In genomic region chr7:27238979-27239779, GRCh38 we compare ENCODE assay signal across 18 cellular contexts. TPM values are rescaled to one million over a fixed set of nuclear protein-coding genes. Genes with fewer than 3 reads are reported as not detected.
A peak's percentile ranks its signal among the peaks of the same experiment; 100 is the strongest.
DNase-seq lines count a peak whose midpoint lies in the region; ATAC-seq, FAIRE-seq and TF ChIP-seq lines count a peak whose summit lies in the region.
"Had no signal": no experiment of that assay in that cellular context is flagged by ENCODE, and none has a peak within 500 bp of the region (broad histone marks: within the 10 kb centered on the region; RNA-seq: fewer than 3 reads in every experiment).

No MANE protein-coding gene starts in this region.

- H4K5ac ChIP-seq in H1 (ENCODE audit: insufficient read length, low read depth, low read length): no peak overlapping the region

- TF ChIP-seq RAD21 in HepG2 (CRISPR knock-in tag; IDR thresholded peaks at IDR 0.05): no peak
- no peak for TF ChIP-seq RAD21 in H1 (IDR thresholded peaks at IDR 0.05 in 1 of 2, conservative IDR thresholded peaks at IDR 0.05 in 1 of 2; ENCODE audit: low read depth in 2 of 2, low read length in 2 of 2)
- no peak for TF ChIP-seq RAD21 in neural cell (conservative IDR thresholded peaks at IDR 0.05)

- H4K91ac ChIP-seq in H1 (replicated peaks; ENCODE audit: insufficient read length, low read length): no peak overlapping the region

- H3K4me2 ChIP-seq in HepG2 (ENCODE audit: low read depth, low read length) (peak overlapping the region; percentile 7; the same call in 1 of the 2 replicates), H1 (ENCODE audit: insufficient read depth in 1 of 2, low read depth in 2 of 2, low read length in 2 of 2) (peak overlapping the region; percentile 55 to 56), neural cell (ENCODE audit: low read length) (no peak overlapping the region), MM.1S (ENCODE audit: low read depth, low read length) (no peak overlapping the region)

- H3K56ac ChIP-seq in H1 (replicated peaks; ENCODE audit: insufficient read length, low read depth, low read length): no peak overlapping the region

- ATAC-seq in HepG2 (no peak), right lobe of liver (no peak), HG03159 (IDR thresholded peaks at IDR 0.05; ENCODE audit: unreplicated experiment) (no peak)

- no peaks in the 10 kb centered on the region for H3K79me1 ChIP-seq in H1 (ENCODE audit: low read depth, low read length)

- peak overlapping the region; percentile 75; the same call in 1 of the 2 replicates for H2BK12ac ChIP-seq in H1 (ENCODE audit: low read depth, low read length)

- H3K79me2 ChIP-seq in HepG2 (ENCODE audit: insufficient read depth, low read length) (no peaks in the 10 kb centered on the region), H1 (ENCODE audit: control insufficient read depth in 1 of 2, insufficient read depth in 2 of 2, low read length in 2 of 2) (no peaks in the 10 kb centered on the region), neural cell (replicated peaks; ENCODE audit: insufficient read depth, low read length) (no peaks in the 10 kb centered on the region), MM.1S (ENCODE audit: low read length) (no peaks in the 10 kb centered on the region)

- H2BK120ac ChIP-seq in H1 (replicated peaks; ENCODE audit: low read depth, low read length): no peak overlapping the region

- H3K4me1 ChIP-seq in HepG2 (ENCODE audit: insufficient read depth, low read length) (no peaks in the 10 kb centered on the region), right lobe of liver (peaks cover 0 to 19% (median 4%) of the 10 kb centered on the region in 4 donors), H1 (replicated peaks in 1 of 4; ENCODE audit: control insufficient read depth in 3 of 4, insufficient read depth in 4 of 4, low read length in 3 of 4) (peaks cover 7 to 40% (median 20%) of the 10 kb centered on the region in 4 experiments), MM.1S (ENCODE audit: low read length) (no peaks in the 10 kb centered on the region)

- in situ Hi-C loops in HepG2 (cut with HindIII; ENCODE audit: extremely low pct_ligation_motif_present, low pct_unique_long_range_greater_than_20kb): loop anchor here (5.0 kb wide), 1 partner anchor 338 kb away; no protein-coding TSS in a partner anchor

- no peak overlapping the region for H3K14ac ChIP-seq in H1 (ENCODE audit: insufficient read length)

- H2BK20ac ChIP-seq in H1 (ENCODE audit: low read length): 0 out of 2 replicates have a peak overlapping the region, but pooled peaks have one; percentile 72

- no peaks in the 10 kb centered on the region for H4K20me1 ChIP-seq in HepG2 (ENCODE audit: insufficient read depth, low read length)
- H4K20me1 ChIP-seq in H1 (replicated peaks in 1 of 2; ENCODE audit: control insufficient read depth in 1 of 2, insufficient read depth in 2 of 2, low read length in 2 of 2): peaks cover 17 to 45% of the 10 kb centered on the region in 2 experiments
- no peaks in the 10 kb centered on the region for H4K20me1 ChIP-seq in neural cell (ENCODE audit: insufficient read depth)
- H4K20me1 ChIP-seq in MM.1S (ENCODE audit: insufficient read depth, low read length): no peaks in the 10 kb centered on the region

- no peak overlapping the region for H3K23ac ChIP-seq in H1 (ENCODE audit: insufficient read length)

- H2BK5ac ChIP-seq in H1 (ENCODE audit: low read depth, low read length): no peak overlapping the region

- no peak overlapping the region; the same call in none of the 2 replicates for H3K18ac ChIP-seq in H1 (ENCODE audit: extremely low read depth, low read length)

- H3K4me3 ChIP-seq in HepG2 (replicated peaks in 1 of 3; ENCODE audit: insufficient read depth in 1 of 3, low read depth in 2 of 3, low read length in 3 of 3) (no peak overlapping the region; a peak in 1 of 6 replicates), right lobe of liver (no peak overlapping the region), H1 (ENCODE audit: extremely low read depth in 1 of 4, insufficient read depth in 2 of 4, low read depth in 3 of 4, low read length in 4 of 4) (peak overlapping the region in 1 of 4 experiments; percentile 36; a peak in 2 of 8 replicates), neural cell (ENCODE audit: low read length) (peak overlapping the region; percentile 21), MM.1S (ENCODE audit: low read length) (no peak overlapping the region)

- peaks cover 10% of the 10 kb centered on the region; the same call in 1 of the 2 replicates for H3K23me2 ChIP-seq in H1 (ENCODE audit: low read depth, low read length)

- POLR2A ChIA-PET in HepG2 (lab: Yijun Ruan, JAX): no interaction called here
- POLR2A ChIA-PET in H1 (lab: Charles Lee; ENCODE audit: partially characterized antibody): interaction anchor here (1.2 kb wide), 1 partner anchor 34 kb away, joined by 3 read pairs; no protein-coding TSS in a partner anchor

- H4K8ac ChIP-seq in H1 (ENCODE audit: extremely low read depth, insufficient read depth, low read length): no peak overlapping the region

- TF ChIP-seq CTCF in HepG2 (CRISPR knock-in tag; IDR thresholded peaks at IDR 0.05): no peak
- TF ChIP-seq CTCF in right lobe of liver (IDR thresholded peaks at IDR 0.05): no peak
- no peak for TF ChIP-seq CTCF in H1 (IDR thresholded peaks at IDR 0.05; ENCODE audit: control extremely low read depth in 1 of 3, insufficient read depth in 1 of 3, low read depth in 1 of 3, low read length in 3 of 3)
- TF ChIP-seq CTCF in neural cell (IDR thresholded peaks at IDR 0.05; ENCODE audit: poor library complexity, severe bottlenecking): no peak
- no peak for TF ChIP-seq CTCF in MM.1S (IDR thresholded peaks at IDR 0.05; ENCODE audit: low read length)

- H3K27me3 ChIP-seq in HepG2 (ENCODE audit: control insufficient read depth in 1 of 2, insufficient read depth in 2 of 2, low read length in 2 of 2) (peaks cover 8 to 79% of the 10 kb centered on the region in 2 experiments; a peak in 4 of 5 replicates), right lobe of liver (peaks cover 9 to 57% of the 10 kb centered on the region in 2 donors), H1 (replicated peaks in 1 of 4; ENCODE audit: control insufficient read depth in 3 of 4, extremely low read depth in 1 of 4, insufficient read depth in 3 of 4, low read length in 3 of 4) (peaks cover 97 to 100% (median 100%) of the 10 kb centered on the region in 4 experiments), neural cell (ENCODE audit: insufficient read depth, low read depth, low read length) (peaks cover 100% of the 10 kb centered on the region), MM.1S (replicated peaks; ENCODE audit: insufficient read depth, low read length) (peaks cover 44% of the 10 kb centered on the region)

- no peak for TF ChIP-seq POLR2A in HepG2 (IDR thresholded peaks at IDR 0.05; ENCODE audit: insufficient read depth in 1 of 2, low read depth in 2 of 2, low read length in 2 of 2)
- no peak for TF ChIP-seq POLR2A in right lobe of liver (IDR thresholded peaks at IDR 0.05)
- no peak for TF ChIP-seq POLR2A in H1 (IDR thresholded peaks at IDR 0.05; ENCODE audit: control extremely low read depth in 1 of 2, low read depth in 2 of 2, low read length in 2 of 2)

- H3K4ac ChIP-seq in H1 (replicated peaks; ENCODE audit: insufficient read length, low read depth, low read length): no peak overlapping the region

- H3K36me3 ChIP-seq in HepG2 (replicated peaks in 1 of 2; ENCODE audit: control insufficient read depth in 1 of 2, insufficient read depth in 2 of 2, low read length in 2 of 2) (no peaks in the 10 kb centered on the region), right lobe of liver (no peaks in the 10 kb centered on the region), H1 (ENCODE audit: control insufficient read depth in 2 of 4, insufficient read depth in 4 of 4, low read length in 3 of 4) (no peaks in the 10 kb centered on the region; a peak in 1 of 8 replicates), neural cell (ENCODE audit: insufficient read depth, low read length) (no peaks in the 10 kb centered on the region), MM.1S (replicated peaks; ENCODE audit: insufficient read depth, low read length) (no peaks in the 10 kb centered on the region)

- H2AK5ac ChIP-seq in H1 (ENCODE audit: low read depth, low read length): no peak overlapping the region

- H3K27ac ChIP-seq in HepG2 (ENCODE audit: extremely low read length, insufficient read depth, low read length) (no peak overlapping the region), right lobe of liver (no peak overlapping the region), H1 (ENCODE audit: low read depth, low read length) (no peak overlapping the region), neural cell (ENCODE audit: low read length) (no peak overlapping the region), MM.1S (ENCODE audit: low read length) (no peak overlapping the region)

- FAIRE-seq in HepG2 (lab: Jason Lieb, UNC): no peak
- FAIRE-seq in H1 (lab: Jason Lieb, UNC): no peak
- FAIRE-seq: GM18507, keratinocyte had no signal

- intact Hi-C loops in HepG2 (cut with micrococcal nuclease; ENCODE audit: unreplicated experiment): no loop called here
- intact Hi-C loops in right lobe of liver (cut with DNase I): no loop called here

- CTCF ChIA-PET in HepG2 (lab: Yijun Ruan, JAX; ENCODE audit: low intra/inter-chr PET ratio, low total read pairs) (no interaction called here), H1 (lab: Charles Lee; ENCODE audit: partially characterized antibody) (interaction anchor here (0.7 to 7.9 kb wide), 13 partner anchors 8 to 60 kb away, joined by 3 to 57 read pairs (median 5); no protein-coding TSS in a partner anchor)

- DNase-seq in HepG2 (ENCODE audit: low spot score) (no peak), right lobe of liver (no peak), H1 (ENCODE audit: low read depth in 1 of 2, low spot score in 2 of 2) (peak in 1 of 2 experiments; percentile 62), CD1c-positive myeloid dendritic cell (ENCODE audit: extremely low spot score) (no peak), MM.1S (no peak)
- no peak for DNase-seq in effector CD4-positive, alpha-beta T cell
- DNase-seq: activated CD4-positive, alpha-beta memory T cell treated with anti-CD3 and anti-CD28 coated beads, Interleukin-2, amount 10 ng/mL, durations not matched to agents 7 days and 5 days; AML-193; HCEC 1CT; NCI-H1105 treated with DMSO at 0.1 percent for 48 hours; occipital lobe had no signal

- H3K9me3 ChIP-seq in HepG2 (ENCODE audit: low read length) (no peaks in the 10 kb centered on the region), right lobe of liver (no peaks in the 10 kb centered on the region), H1 (ENCODE audit: insufficient read depth in 2 of 2, low read depth in 1 of 2, low read length in 1 of 2) (no peaks in the 10 kb centered on the region), neural cell (ENCODE audit: low read length) (no peaks in the 10 kb centered on the region), MM.1S (replicated peaks; ENCODE audit: insufficient read depth, low read length) (no peaks in the 10 kb centered on the region)

- no peak for TF ChIP-seq EP300 in HepG2 (IDR thresholded peaks at IDR 0.05; ENCODE audit: low read depth in 2 of 2, low read length in 2 of 2)
- TF ChIP-seq EP300 in HepG2 (CRISPR knock-in tag; IDR thresholded peaks at IDR 0.05; ENCODE audit: borderline replicate concordance): no peak
- no peak for TF ChIP-seq EP300 in H1 (IDR thresholded peaks at IDR 0.05; ENCODE audit: borderline replicate concordance in 1 of 2, low read depth in 2 of 2, low read length in 2 of 2)
- TF ChIP-seq EP300 in neural cell (conservative IDR thresholded peaks at IDR 0.05; ENCODE audit: poor library complexity, severe bottlenecking): no peak

- BruUV-seq in HepG2 (replicated peaks; lab: Mats Ljungman, UMichigan): no TSS peak

- WGBS in HepG2 (ENCODE audit: low lambda C conversion rate): 56% methylated on average over 27 of the region's 55 CpGs
- WGBS in right lobe of liver (ENCODE audit: insufficient coverage, low coverage, low lambda C conversion rate, missing lambda C conversion rate): 10% methylated on average over 24 of the region's 55 CpGs
- WGBS in H1 (ENCODE audit: extremely low coverage in 1 of 2, insufficient coverage in 1 of 2, insufficient read length in 1 of 2, insufficient replicate concordance in 2 of 2, low coverage in 1 of 2, low lambda C conversion rate in 2 of 2, missing lambda C conversion rate in 1 of 2), 2 experiments: 4% methylated on average over 21 of the region's 55 CpGs; no CpG with 5 or more reads in 1 of the 2 experiments

- H3F3A ChIP-seq in neural cell (ENCODE audit: insufficient read depth, low read length, poor library complexity, severe bottlenecking) (no peaks in the 10 kb centered on the region), MM.1S (ENCODE audit: insufficient read depth, low read length) (no peaks in the 10 kb centered on the region)

- H2AFZ ChIP-seq in HepG2 (ENCODE audit: low read length) (no peak overlapping the region), H1 (ENCODE audit: low read length) (no peak overlapping the region), neural cell (ENCODE audit: low read depth, low read length) (no peak overlapping the region), MM.1S (ENCODE audit: low read length) (no peak overlapping the region)

- no peak overlapping the region for H2BK15ac ChIP-seq in H1 (ENCODE audit: low read length)

- H3K9ac ChIP-seq in HepG2 (ENCODE audit: insufficient read depth, low read depth, low read length): no peak overlapping the region
- no peak overlapping the region for H3K9ac ChIP-seq in H1 (replicated peaks in 1 of 4; ENCODE audit: extremely low read depth in 1 of 4, low read depth in 3 of 4, low read length in 3 of 4)
- no peak overlapping the region for H3K9ac ChIP-seq in neural cell (ENCODE audit: low read length)
- no peak overlapping the region for H3K9ac ChIP-seq in MM.1S (ENCODE audit: low read length)

- H3K9me2 ChIP-seq in neural cell (ENCODE audit: insufficient read depth, low read length): no peaks in the 10 kb centered on the region
- no peaks in the 10 kb centered on the region for H3K9me2 ChIP-seq in MM.1S (replicated peaks; ENCODE audit: insufficient read depth, low read length)

RNA-seq across cellular contexts. Expression of gene EVX1, which starts 3.4 kb away (rescaled TPM):
- total RNA-seq in HepG2 (2016; rRNA removed; fragmentation: Illumina TruSeq; extraction: Trizol) (not detected in 2 replicates), right lobe of liver (not detected)
- not detected in 2 replicates for total RNA-seq in HepG2 (2016; cell fraction: cytosol; rRNA removed; fragmentation: Illumina TruSeq; extraction: Trizol; ENCODE audit: low read depth)
- total RNA-seq in HepG2 (2016; cell fraction: insoluble cytoplasmic fraction; rRNA removed; fragmentation: Illumina TruSeq; extraction: Trizol): not detected in 2 replicates
- not detected in 2 replicates for total RNA-seq in HepG2 (2016; cell fraction: membrane; rRNA removed; fragmentation: Illumina TruSeq; extraction: Trizol)
- not detected in 2 replicates for total RNA-seq in HepG2 (2016; cell fraction: nucleus; rRNA removed; fragmentation: Illumina TruSeq; extraction: Trizol)
- polyA plus RNA-seq in HepG2 (2011; rRNA removed) (not detected in 2 replicates), H1 (2011; rRNA removed) (0.02 TPM in 1 of 2 replicates, not detected in the other), neural cell (not detected in 2 replicates)
- not detected in 2 replicates for polyA plus RNA-seq in HepG2 (2011; cell fraction: cytosol; rRNA removed)
- polyA plus RNA-seq in HepG2 (2011; cell fraction: nucleus; rRNA removed): not detected in 2 replicates
- not detected in 2 replicates for polyA plus RNA-seq in HepG2 (2012)
- not detected in 2 replicates for polyA plus RNA-seq in HepG2 (2016; cell fraction: cytosol; fragmentation: Illumina TruSeq; extraction: Trizol; ENCODE audit: low read depth)
- not detected in 2 replicates for polyA plus RNA-seq in HepG2 (2016; cell fraction: insoluble cytoplasmic fraction; fragmentation: Illumina TruSeq; extraction: Trizol; ENCODE audit: low read depth)
- polyA plus RNA-seq in HepG2 (2016; cell fraction: membrane; fragmentation: Illumina TruSeq; extraction: Trizol; ENCODE audit: low read depth): not detected in 2 replicates
- polyA plus RNA-seq in HepG2 (2016; cell fraction: nucleus; fragmentation: Illumina TruSeq; extraction: Trizol; ENCODE audit: insufficient read depth, low read depth): not detected in 2 replicates
- polyA minus RNA-seq in HepG2 (2011; rRNA and poly(A)+ RNA removed; ENCODE audit: low replicate concordance): not detected in 2 replicates
- not detected in 2 replicates for polyA minus RNA-seq in HepG2 (2011; cell fraction: cytosol; rRNA and poly(A)+ RNA removed)
- polyA minus RNA-seq in HepG2 (2011; cell fraction: nucleus; rRNA and poly(A)+ RNA removed): not detected in 2 replicates
- total RNA-seq in H1 (2021; fragmentation: NEBNext Ultra II Directional; extraction: Animal tissue kit (Norgen Biotek cat#: 25700)): not detected in 2 replicates
- polyA plus RNA-seq in H1 (2011; cell fraction: cytosol; rRNA removed): not detected
- not detected for polyA plus RNA-seq in H1 (2011; cell fraction: nucleus; rRNA removed)
- 0.13 TPM in 1 of 4 replicates, not detected in the others for polyA plus RNA-seq in H1 (2012, experiment 1 of 2)
- 0.07 TPM for polyA plus RNA-seq in H1 (2012, experiment 2 of 2)
- not detected for polyA plus RNA-seq in H1 (2013, experiment 1 of 2)
- not detected for polyA plus RNA-seq in H1 (2013, experiment 2 of 2)
- polyA minus RNA-seq in H1 (2011; rRNA and poly(A)+ RNA removed): not detected in 2 replicates
- not detected for polyA minus RNA-seq in H1 (2011; cell fraction: cytosol; rRNA and poly(A)+ RNA removed)
- polyA minus RNA-seq in H1 (2011; cell fraction: nucleus; rRNA and poly(A)+ RNA removed): not detected
- polyA minus RNA-seq in neural cell: not detected in 2 replicates
- total RNA-seq: activated CD4-positive, alpha-beta memory T cell treated with anti-CD3 and anti-CD28 coated beads, Interleukin-2, amount 10 ng/mL, durations not matched to agents 7 days and 5 days; G401; HT1080; occipital lobe; RPMI7951 had no signal
- polyA plus RNA-seq: keratinocyte had no signal

RNA-seq across cellular contexts. Expression of gene HOXA13, which starts 39.3 kb away (rescaled TPM):
- 0.04 TPM in 2 replicates for total RNA-seq in HepG2 (2016; rRNA removed; fragmentation: Illumina TruSeq; extraction: Trizol)
- total RNA-seq in HepG2 (2016; cell fraction: cytosol; rRNA removed; fragmentation: Illumina TruSeq; extraction: Trizol; ENCODE audit: low read depth): not detected in 2 replicates
- 0.02 TPM in 1 of 2 replicates, not detected in the other for total RNA-seq in HepG2 (2016; cell fraction: insoluble cytoplasmic fraction; rRNA removed; fragmentation: Illumina TruSeq; extraction: Trizol)
- 0.03 TPM in 1 of 2 replicates, not detected in the other for total RNA-seq in HepG2 (2016; cell fraction: membrane; rRNA removed; fragmentation: Illumina TruSeq; extraction: Trizol)
- not detected in 2 replicates for total RNA-seq in HepG2 (2016; cell fraction: nucleus; rRNA removed; fragmentation: Illumina TruSeq; extraction: Trizol)
- polyA plus RNA-seq in HepG2 (2011; rRNA removed): 0.01 TPM in 1 of 2 replicates, not detected in the other
- not detected in 2 replicates for polyA plus RNA-seq in HepG2 (2011; cell fraction: cytosol; rRNA removed)
- not detected in 2 replicates for polyA plus RNA-seq in HepG2 (2011; cell fraction: nucleus; rRNA removed)
- polyA plus RNA-seq in HepG2 (2012): not detected in 2 replicates
- not detected in 2 replicates for polyA plus RNA-seq in HepG2 (2016; cell fraction: cytosol; fragmentation: Illumina TruSeq; extraction: Trizol; ENCODE audit: low read depth)
- not detected in 2 replicates for polyA plus RNA-seq in HepG2 (2016; cell fraction: insoluble cytoplasmic fraction; fragmentation: Illumina TruSeq; extraction: Trizol; ENCODE audit: low read depth)
- polyA plus RNA-seq in HepG2 (2016; cell fraction: membrane; fragmentation: Illumina TruSeq; extraction: Trizol; ENCODE audit: low read depth): not detected in 2 replicates
- 0.11 TPM in 1 of 2 replicates, not detected in the other for polyA plus RNA-seq in HepG2 (2016; cell fraction: nucleus; fragmentation: Illumina TruSeq; extraction: Trizol; ENCODE audit: insufficient read depth, low read depth)
- 0.26 TPM in 1 of 2 replicates, not detected in the other for polyA minus RNA-seq in HepG2 (2011; rRNA and poly(A)+ RNA removed; ENCODE audit: low replicate concordance)
- polyA minus RNA-seq in HepG2 (2011; cell fraction: cytosol; rRNA and poly(A)+ RNA removed): not detected in 2 replicates
- 0.26 TPM in 1 of 2 replicates, not detected in the other for polyA minus RNA-seq in HepG2 (2011; cell fraction: nucleus; rRNA and poly(A)+ RNA removed)
- total RNA-seq in right lobe of liver: not detected
- not detected in 2 replicates for total RNA-seq in H1 (2021; fragmentation: NEBNext Ultra II Directional; extraction: Animal tissue kit (Norgen Biotek cat#: 25700))
- not detected in 2 replicates for polyA plus RNA-seq in H1 (2011; rRNA removed)
- polyA plus RNA-seq in H1 (2011; cell fraction: cytosol; rRNA removed): not detected
- not detected for polyA plus RNA-seq in H1 (2011; cell fraction: nucleus; rRNA removed)
- 0.07 TPM in 1 of 4 replicates, not detected in the others for polyA plus RNA-seq in H1 (2012, experiment 1 of 2)
- not detected for polyA plus RNA-seq in H1 (2012, experiment 2 of 2)
- polyA plus RNA-seq in H1 (2013, experiment 1 of 2): not detected
- not detected for polyA plus RNA-seq in H1 (2013, experiment 2 of 2)
- not detected in 2 replicates for polyA minus RNA-seq in H1 (2011; rRNA and poly(A)+ RNA removed)
- not detected for polyA minus RNA-seq in H1 (2011; cell fraction: cytosol; rRNA and poly(A)+ RNA removed)
- not detected for polyA minus RNA-seq in H1 (2011; cell fraction: nucleus; rRNA and poly(A)+ RNA removed)
- not detected in 2 replicates for polyA plus RNA-seq in neural cell
- polyA minus RNA-seq in neural cell: not detected in 2 replicates
- total RNA-seq: activated CD4-positive, alpha-beta memory T cell treated with anti-CD3 and anti-CD28 coated beads, Interleukin-2, amount 10 ng/mL, durations not matched to agents 7 days and 5 days; G401; occipital lobe had no signal
- polyA plus RNA-seq: keratinocyte had no signal

RNA-seq across cellular contexts. Expression of gene HOXA11, which starts 54.1 kb away (rescaled TPM):
- total RNA-seq in HepG2 (2016; rRNA removed; fragmentation: Illumina TruSeq; extraction: Trizol) (not detected in 2 replicates), right lobe of liver (not detected)
- total RNA-seq in HepG2 (2016; cell fraction: cytosol; rRNA removed; fragmentation: Illumina TruSeq; extraction: Trizol; ENCODE audit: low read depth): not detected in 2 replicates
- not detected in 2 replicates for total RNA-seq in HepG2 (2016; cell fraction: insoluble cytoplasmic fraction; rRNA removed; fragmentation: Illumina TruSeq; extraction: Trizol)
- total RNA-seq in HepG2 (2016; cell fraction: membrane; rRNA removed; fragmentation: Illumina TruSeq; extraction: Trizol): not detected in 2 replicates
- total RNA-seq in HepG2 (2016; cell fraction: nucleus; rRNA removed; fragmentation: Illumina TruSeq; extraction: Trizol): not detected in 2 replicates
- polyA plus RNA-seq in HepG2 (2011; rRNA removed) (0.04 TPM in 1 of 2 replicates, not detected in the other), H1 (2011; rRNA removed) (not detected in 2 replicates), neural cell (not detected in 2 replicates)
- polyA plus RNA-seq in HepG2 (2011; cell fraction: cytosol; rRNA removed): not detected in 2 replicates
- not detected in 2 replicates for polyA plus RNA-seq in HepG2 (2011; cell fraction: nucleus; rRNA removed)
- not detected in 2 replicates for polyA plus RNA-seq in HepG2 (2012)
- polyA plus RNA-seq in HepG2 (2016; cell fraction: cytosol; fragmentation: Illumina TruSeq; extraction: Trizol; ENCODE audit: low read depth): not detected in 2 replicates
- not detected in 2 replicates for polyA plus RNA-seq in HepG2 (2016; cell fraction: insoluble cytoplasmic fraction; fragmentation: Illumina TruSeq; extraction: Trizol; ENCODE audit: low read depth)
- not detected in 2 replicates for polyA plus RNA-seq in HepG2 (2016; cell fraction: membrane; fragmentation: Illumina TruSeq; extraction: Trizol; ENCODE audit: low read depth)
- not detected in 2 replicates for polyA plus RNA-seq in HepG2 (2016; cell fraction: nucleus; fragmentation: Illumina TruSeq; extraction: Trizol; ENCODE audit: insufficient read depth, low read depth)
- polyA minus RNA-seq in HepG2 (2011; rRNA and poly(A)+ RNA removed; ENCODE audit: low replicate concordance): 2.9 TPM in 1 of 2 replicates, not detected in the other
- not detected in 2 replicates for polyA minus RNA-seq in HepG2 (2011; cell fraction: cytosol; rRNA and poly(A)+ RNA removed)
- polyA minus RNA-seq in HepG2 (2011; cell fraction: nucleus; rRNA and poly(A)+ RNA removed): not detected in 2 replicates
- not detected in 2 replicates for total RNA-seq in H1 (2021; fragmentation: NEBNext Ultra II Directional; extraction: Animal tissue kit (Norgen Biotek cat#: 25700))
- polyA plus RNA-seq in H1 (2011; cell fraction: cytosol; rRNA removed): not detected
- polyA plus RNA-seq in H1 (2011; cell fraction: nucleus; rRNA removed): not detected
- not detected in 4 replicates for polyA plus RNA-seq in H1 (2012, experiment 1 of 2)
- polyA plus RNA-seq in H1 (2012, experiment 2 of 2): not detected
- polyA plus RNA-seq in H1 (2013, experiment 1 of 2): not detected
- polyA plus RNA-seq in H1 (2013, experiment 2 of 2): not detected
- polyA minus RNA-seq in H1 (2011; rRNA and poly(A)+ RNA removed): not detected in 2 replicates
- not detected for polyA minus RNA-seq in H1 (2011; cell fraction: cytosol; rRNA and poly(A)+ RNA removed)
- polyA minus RNA-seq in H1 (2011; cell fraction: nucleus; rRNA and poly(A)+ RNA removed): not detected
- polyA minus RNA-seq in neural cell: not detected in 2 replicates
- total RNA-seq: activated CD4-positive, alpha-beta memory T cell treated with anti-CD3 and anti-CD28 coated beads, Interleukin-2, amount 10 ng/mL, durations not matched to agents 7 days and 5 days; HT1080; occipital lobe had no signal

Comparison
In these comparisons a context has a peak if more than half of its experiments do, and no peak if none do; other contexts are left out.
1. H3K4me2 ChIP-seq: peak in HepG2 (single experiment) and H1 (2 of 2); none in neural cell (single experiment) and MM.1S (single experiment).
2. Of the 41 proteins assayed by ChIP-seq in both HepG2 and H1: peak only in HepG2: none; only in H1: EZH2, RNF2 and SUZ12; in both: none; in neither: 38.